In the genomic region with DNA sequence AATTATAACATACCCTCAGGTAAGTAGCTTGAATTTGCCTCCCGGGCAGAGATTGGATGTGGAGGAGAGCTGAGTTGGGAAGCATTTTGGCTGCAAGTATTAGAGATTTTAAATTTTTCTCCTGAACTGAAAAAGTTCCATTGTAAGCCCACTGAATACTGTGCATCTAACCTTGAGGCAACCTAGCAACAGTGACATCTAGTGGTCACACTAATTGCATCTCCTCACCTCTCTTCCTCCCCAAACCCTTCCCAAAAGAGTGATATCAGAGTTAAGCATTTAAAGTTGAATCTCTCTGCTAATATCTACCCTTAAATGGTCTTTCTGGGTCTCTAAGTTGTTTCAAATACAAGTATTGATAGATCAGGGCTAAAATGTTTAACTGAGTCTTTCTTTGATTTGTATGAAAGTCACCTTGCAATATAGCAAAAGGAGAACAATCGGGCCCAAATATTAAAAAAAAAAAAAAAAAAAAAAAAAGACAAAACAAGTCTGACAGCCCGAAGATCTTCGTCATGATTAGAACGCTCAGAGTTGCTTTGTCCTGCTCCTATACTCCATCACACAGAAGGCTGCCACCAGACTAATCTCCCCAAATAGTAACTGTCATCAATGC, we compare ENCODE assay signal across 1 cellular context.
TF ChIP-seq lines count a peak whose summit lies in the region.

No MANE protein-coding gene starts in this region.

TF ChIP-seq in HCT116, 20 proteins besides CTCF, POLR2A, EP300 and RAD21 (continued from another document):
- TF ChIP-seq, protein P1, sequence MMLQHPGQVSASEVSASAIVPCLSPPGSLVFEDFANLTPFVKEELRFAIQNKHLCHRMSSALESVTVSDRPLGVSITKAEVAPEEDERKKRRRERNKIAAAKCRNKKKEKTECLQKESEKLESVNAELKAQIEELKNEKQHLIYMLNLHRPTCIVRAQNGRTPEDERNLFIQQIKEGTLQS (IDR thresholded peaks at IDR 0.05) = no peak
- TF ChIP-seq ELF1 (IDR thresholded peaks at IDR 0.05; ENCODE audit: borderline replicate concordance, low read depth) = no peak
